In genomic region chr1:65419681-65420589, GRCh38 we compare ENCODE assay signal across 1 cellular context.
TF ChIP-seq lines count a peak whose summit lies in the region.

No MANE protein-coding gene starts in this region.

TF ChIP-seq in HepG2, 621 proteins besides CTCF, POLR2A, EP300 and RAD21 (continued from another document and continues in another):
- TF ChIP-seq, protein P1, sequence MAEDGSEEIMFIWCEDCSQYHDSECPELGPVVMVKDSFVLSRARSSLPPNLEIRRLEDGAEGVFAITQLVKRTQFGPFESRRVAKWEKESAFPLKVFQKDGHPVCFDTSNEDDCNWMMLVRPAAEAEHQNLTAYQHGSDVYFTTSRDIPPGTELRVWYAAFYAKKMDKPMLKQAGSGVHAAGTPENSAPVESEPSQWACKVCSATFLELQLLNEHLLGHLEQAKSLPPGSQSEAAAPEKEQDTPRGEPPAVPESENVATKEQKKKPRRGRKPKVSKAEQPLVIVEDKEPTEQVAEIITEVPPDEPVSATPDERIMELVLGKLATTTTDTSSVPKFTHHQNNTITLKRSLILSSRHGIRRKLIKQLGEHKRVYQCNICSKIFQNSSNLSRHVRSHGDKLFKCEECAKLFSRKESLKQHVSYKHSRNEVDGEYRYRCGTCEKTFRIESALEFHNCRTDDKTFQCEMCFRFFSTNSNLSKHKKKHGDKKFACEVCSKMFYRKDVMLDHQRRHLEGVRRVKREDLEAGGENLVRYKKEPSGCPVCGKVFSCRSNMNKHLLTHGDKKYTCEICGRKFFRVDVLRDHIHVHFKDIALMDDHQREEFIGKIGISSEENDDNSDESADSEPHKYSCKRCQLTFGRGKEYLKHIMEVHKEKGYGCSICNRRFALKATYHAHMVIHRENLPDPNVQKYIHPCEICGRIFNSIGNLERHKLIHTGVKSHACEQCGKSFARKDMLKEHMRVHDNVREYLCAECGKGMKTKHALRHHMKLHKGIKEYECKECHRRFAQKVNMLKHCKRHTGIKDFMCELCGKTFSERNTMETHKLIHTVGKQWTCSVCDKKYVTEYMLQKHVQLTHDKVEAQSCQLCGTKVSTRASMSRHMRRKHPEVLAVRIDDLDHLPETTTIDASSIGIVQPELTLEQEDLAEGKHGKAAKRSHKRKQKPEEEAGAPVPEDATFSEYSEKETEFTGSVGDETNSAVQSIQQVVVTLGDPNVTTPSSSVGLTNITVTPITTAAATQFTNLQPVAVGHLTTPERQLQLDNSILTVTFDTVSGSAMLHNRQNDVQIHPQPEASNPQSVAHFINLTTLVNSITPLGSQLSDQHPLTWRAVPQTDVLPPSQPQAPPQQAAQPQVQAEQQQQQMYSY (CRISPR knock-in tag; IDR thresholded peaks at IDR 0.05) = no peak
- TF ChIP-seq PITX1 (CRISPR knock-in tag; IDR thresholded peaks at IDR 0.05) = peak; percentile 75; the same call in 1 of the 2 replicates
- TF ChIP-seq ZNF709 (CRISPR knock-in tag; IDR thresholded peaks at IDR 0.05) = no peak
- peak; percentile 28; the same call in 1 of the 2 replicates for TF ChIP-seq ELF1 (CRISPR knock-in tag; IDR thresholded peaks at IDR 0.05)
- TF ChIP-seq MXD1 (CRISPR knock-in tag; IDR thresholded peaks at IDR 0.05) = no peak
- TF ChIP-seq ZNF292 (CRISPR knock-in tag; IDR thresholded peaks at IDR 0.05; ENCODE audit: borderline replicate concordance, low read depth) = peak; percentile 54; the same call in 1 of the 2 replicates
- 0 out of 2 replicates have a peak, but pooled peaks have one; percentile 21 for TF ChIP-seq RXRA (CRISPR knock-in tag; IDR thresholded peaks at IDR 0.05)
- no peak; the same call in 1 of the 2 replicates for TF ChIP-seq ZNF546 (CRISPR knock-in tag; conservative IDR thresholded peaks at IDR 0.05)
- TF ChIP-seq ATF5 (CRISPR knock-in tag; IDR thresholded peaks at IDR 0.05; ENCODE audit: low read depth) = no peak
- TF ChIP-seq TBL1XR1 (IDR thresholded peaks at IDR 0.05; ENCODE audit: borderline replicate concordance, low read length, partially characterized antibody) = no peak
- peak; percentile 16; the same call in 1 of the 2 replicates for TF ChIP-seq SPEN (CRISPR knock-in tag; IDR thresholded peaks at IDR 0.05; ENCODE audit: low read depth)
- no peak for TF ChIP-seq RXRB (CRISPR knock-in tag; IDR thresholded peaks at IDR 0.05; ENCODE audit: borderline replicate concordance)
- no peak for TF ChIP-seq TBP (CRISPR knock-in tag; IDR thresholded peaks at IDR 0.05)
- 0 out of 3 replicates have a peak, but pooled peaks have one; percentile 5 for TF ChIP-seq MXI1 (IDR thresholded peaks at IDR 0.05; ENCODE audit: borderline replicate concordance, low read depth, low read length)
- TF ChIP-seq, protein P2, sequence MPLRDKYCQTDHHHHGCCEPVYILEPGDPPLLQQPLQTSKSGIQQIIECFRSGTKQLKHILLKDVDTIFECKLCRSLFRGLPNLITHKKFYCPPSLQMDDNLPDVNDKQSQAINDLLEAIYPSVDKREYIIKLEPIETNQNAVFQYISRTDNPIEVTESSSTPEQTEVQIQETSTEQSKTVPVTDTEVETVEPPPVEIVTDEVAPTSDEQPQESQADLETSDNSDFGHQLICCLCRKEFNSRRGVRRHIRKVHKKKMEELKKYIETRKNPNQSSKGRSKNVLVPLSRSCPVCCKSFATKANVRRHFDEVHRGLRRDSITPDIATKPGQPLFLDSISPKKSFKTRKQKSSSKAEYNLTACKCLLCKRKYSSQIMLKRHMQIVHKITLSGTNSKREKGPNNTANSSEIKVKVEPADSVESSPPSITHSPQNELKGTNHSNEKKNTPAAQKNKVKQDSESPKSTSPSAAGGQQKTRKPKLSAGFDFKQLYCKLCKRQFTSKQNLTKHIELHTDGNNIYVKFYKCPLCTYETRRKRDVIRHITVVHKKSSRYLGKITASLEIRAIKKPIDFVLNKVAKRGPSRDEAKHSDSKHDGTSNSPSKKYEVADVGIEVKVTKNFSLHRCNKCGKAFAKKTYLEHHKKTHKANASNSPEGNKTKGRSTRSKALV (CRISPR knock-in tag; IDR thresholded peaks at IDR 0.05) = no peak
- TF ChIP-seq ZNF850 (CRISPR knock-in tag; conservative IDR thresholded peaks at IDR 0.05) = no peak
- no peak for TF ChIP-seq KDM1A (CRISPR knock-in tag; IDR thresholded peaks at IDR 0.05)
- TF ChIP-seq ZNF382 (CRISPR knock-in tag; IDR thresholded peaks at IDR 0.05; ENCODE audit: borderline replicate concordance) = no peak
- no peak for TF ChIP-seq ZNF276 (CRISPR knock-in tag; IDR thresholded peaks at IDR 0.05; ENCODE audit: low read depth)
- TF ChIP-seq, protein P3, sequence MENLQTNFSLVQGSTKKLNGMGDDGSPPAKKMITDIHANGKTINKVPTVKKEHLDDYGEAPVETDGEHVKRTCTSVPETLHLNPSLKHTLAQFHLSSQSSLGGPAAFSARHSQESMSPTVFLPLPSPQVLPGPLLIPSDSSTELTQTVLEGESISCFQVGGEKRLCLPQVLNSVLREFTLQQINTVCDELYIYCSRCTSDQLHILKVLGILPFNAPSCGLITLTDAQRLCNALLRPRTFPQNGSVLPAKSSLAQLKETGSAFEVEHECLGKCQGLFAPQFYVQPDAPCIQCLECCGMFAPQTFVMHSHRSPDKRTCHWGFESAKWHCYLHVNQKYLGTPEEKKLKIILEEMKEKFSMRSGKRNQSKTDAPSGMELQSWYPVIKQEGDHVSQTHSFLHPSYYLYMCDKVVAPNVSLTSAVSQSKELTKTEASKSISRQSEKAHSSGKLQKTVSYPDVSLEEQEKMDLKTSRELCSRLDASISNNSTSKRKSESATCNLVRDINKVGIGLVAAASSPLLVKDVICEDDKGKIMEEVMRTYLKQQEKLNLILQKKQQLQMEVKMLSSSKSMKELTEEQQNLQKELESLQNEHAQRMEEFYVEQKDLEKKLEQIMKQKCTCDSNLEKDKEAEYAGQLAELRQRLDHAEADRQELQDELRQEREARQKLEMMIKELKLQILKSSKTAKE (CRISPR knock-in tag; IDR thresholded peaks at IDR 0.05; ENCODE audit: borderline replicate concordance) = no peak
- no peak for TF ChIP-seq SRSF4 (IDR thresholded peaks at IDR 0.05; ENCODE audit: low read depth, low read length, poor library complexity, severe bottlenecking)
- no peak for TF ChIP-seq ZNF24 (IDR thresholded peaks at IDR 0.05)
- TF ChIP-seq CREM (IDR thresholded peaks at IDR 0.05) = no peak
- TF ChIP-seq CREM (CRISPR knock-in tag; IDR thresholded peaks at IDR 0.05) = no peak
- peak; percentile 13 for TF ChIP-seq ASH2L (IDR thresholded peaks at IDR 0.05; ENCODE audit: insufficient read length, low read depth, low read length)
- no peak for TF ChIP-seq SIX4 (CRISPR knock-in tag; IDR thresholded peaks at IDR 0.05)
- TF ChIP-seq, protein P4, sequence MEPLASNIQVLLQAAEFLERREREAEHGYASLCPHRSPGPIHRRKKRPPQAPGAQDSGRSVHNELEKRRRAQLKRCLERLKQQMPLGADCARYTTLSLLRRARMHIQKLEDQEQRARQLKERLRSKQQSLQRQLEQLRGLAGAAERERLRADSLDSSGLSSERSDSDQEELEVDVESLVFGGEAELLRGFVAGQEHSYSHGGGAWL (CRISPR knock-in tag; IDR thresholded peaks at IDR 0.05) = 0 out of 2 replicates have a peak, but pooled peaks have one; percentile 38
- TF ChIP-seq DMAP1 (CRISPR knock-in tag; IDR thresholded peaks at IDR 0.05) = no peak
- TF ChIP-seq ZNF501 (CRISPR knock-in tag; IDR thresholded peaks at IDR 0.05) = peak; percentile 62; the same call in 1 of the 2 replicates
- TF ChIP-seq, protein P5, sequence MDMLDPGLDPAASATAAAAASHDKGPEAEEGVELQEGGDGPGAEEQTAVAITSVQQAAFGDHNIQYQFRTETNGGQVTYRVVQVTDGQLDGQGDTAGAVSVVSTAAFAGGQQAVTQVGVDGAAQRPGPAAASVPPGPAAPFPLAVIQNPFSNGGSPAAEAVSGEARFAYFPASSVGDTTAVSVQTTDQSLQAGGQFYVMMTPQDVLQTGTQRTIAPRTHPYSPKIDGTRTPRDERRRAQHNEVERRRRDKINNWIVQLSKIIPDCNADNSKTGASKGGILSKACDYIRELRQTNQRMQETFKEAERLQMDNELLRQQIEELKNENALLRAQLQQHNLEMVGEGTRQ (IDR thresholded peaks at IDR 0.05; ENCODE audit: low read depth, low read length) = no peak
- TF ChIP-seq, protein P5 (CRISPR knock-in tag; IDR thresholded peaks at IDR 0.05; ENCODE audit: borderline replicate concordance) = no peak
- no peak for TF ChIP-seq SMAD9 (CRISPR knock-in tag; IDR thresholded peaks at IDR 0.05)
- 0 out of 2 replicates have a peak, but pooled peaks have one; percentile 24 for TF ChIP-seq MXD4 (CRISPR knock-in tag; IDR thresholded peaks at IDR 0.05)
- TF ChIP-seq, protein P6, sequence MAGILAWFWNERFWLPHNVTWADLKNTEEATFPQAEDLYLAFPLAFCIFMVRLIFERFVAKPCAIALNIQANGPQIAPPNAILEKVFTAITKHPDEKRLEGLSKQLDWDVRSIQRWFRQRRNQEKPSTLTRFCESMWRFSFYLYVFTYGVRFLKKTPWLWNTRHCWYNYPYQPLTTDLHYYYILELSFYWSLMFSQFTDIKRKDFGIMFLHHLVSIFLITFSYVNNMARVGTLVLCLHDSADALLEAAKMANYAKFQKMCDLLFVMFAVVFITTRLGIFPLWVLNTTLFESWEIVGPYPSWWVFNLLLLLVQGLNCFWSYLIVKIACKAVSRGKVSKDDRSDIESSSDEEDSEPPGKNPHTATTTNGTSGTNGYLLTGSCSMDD (CRISPR knock-in tag; IDR thresholded peaks at IDR 0.05) = no peak
- TF ChIP-seq WIZ (CRISPR knock-in tag; IDR thresholded peaks at IDR 0.05) = no peak
- no peak for TF ChIP-seq FLYWCH1 (CRISPR knock-in tag; IDR thresholded peaks at IDR 0.05)
- no peak for TF ChIP-seq ZSCAN20 (CRISPR knock-in tag; IDR thresholded peaks at IDR 0.05; ENCODE audit: borderline replicate concordance)
- TF ChIP-seq SRF (IDR thresholded peaks at IDR 0.05; ENCODE audit: low read depth, low read length) = no peak
- no peak for TF ChIP-seq ZNF354B (CRISPR knock-in tag; IDR thresholded peaks at IDR 0.05)
- no peak for TF ChIP-seq ZBTB39 (CRISPR knock-in tag; IDR thresholded peaks at IDR 0.05)
- no peak for TF ChIP-seq POGZ (CRISPR knock-in tag; IDR thresholded peaks at IDR 0.05)
- TF ChIP-seq, protein P7, sequence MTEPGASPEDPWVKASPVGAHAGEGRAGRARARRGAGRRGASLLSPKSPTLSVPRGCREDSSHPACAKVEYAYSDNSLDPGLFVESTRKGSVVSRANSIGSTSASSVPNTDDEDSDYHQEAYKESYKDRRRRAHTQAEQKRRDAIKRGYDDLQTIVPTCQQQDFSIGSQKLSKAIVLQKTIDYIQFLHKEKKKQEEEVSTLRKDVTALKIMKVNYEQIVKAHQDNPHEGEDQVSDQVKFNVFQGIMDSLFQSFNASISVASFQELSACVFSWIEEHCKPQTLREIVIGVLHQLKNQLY (CRISPR knock-in tag; IDR thresholded peaks at IDR 0.05) = no peak
- peak; percentile 16 for TF ChIP-seq PCBP2 (optimal IDR thresholded peaks at IDR 0.05; ENCODE audit: low read depth, low read length, poor library complexity, severe bottlenecking)
- no peak for TF ChIP-seq ZNF737 (CRISPR knock-in tag; IDR thresholded peaks at IDR 0.05; ENCODE audit: borderline replicate concordance)
- TF ChIP-seq ZNF124 (CRISPR knock-in tag; IDR thresholded peaks at IDR 0.05) = no peak
- no peak for TF ChIP-seq TAF15 (IDR thresholded peaks at IDR 0.05; ENCODE audit: low read depth, low read length, poor library complexity, severe bottlenecking)
- no peak for TF ChIP-seq BCL3 (CRISPR knock-in tag; IDR thresholded peaks at IDR 0.05)
- no peak; the same call in 1 of the 2 replicates for TF ChIP-seq ZNF547 (CRISPR knock-in tag; IDR thresholded peaks at IDR 0.05)
